ENCODE assay signal across 9 cellular contexts in genomic region chr19:3606690-3607289, GRCh38. TPM values are rescaled to one million over a fixed set of nuclear protein-coding genes. Genes with fewer than 3 reads are reported as not detected.
A peak's percentile ranks its signal among the peaks of the same experiment; 100 is the strongest.
DNase-seq lines count a peak whose midpoint lies in the region; ATAC-seq and TF ChIP-seq lines count a peak whose summit lies in the region.
"Had no signal": no experiment of that assay in that cellular context is flagged by ENCODE, and none has a peak within 500 bp of the region (broad histone marks: within the 10 kb centered on the region; RNA-seq: fewer than 3 reads in every experiment).

TSS of gene TBXA2R (minus strand) at chr19:3606875. CDS start at chr19:3600634, 6,241 bp downstream.

- H3K4me1 ChIP-seq in left lung, result peaks cover 3 to 57% of the 10 kb centered on the region in 2 donors

- H3K4me3 ChIP-seq in WI38 (ENCODE audit: low read depth, low read length) (peak within 1 kb of the TSS; percentile 58), coronary artery (peak within 1 kb of the TSS; percentile 84), left lung (peak within 1 kb of the TSS; percentile 40 to 50)

- peak; percentile 54 for DNase-seq in ACHN
- DNase-seq in GM20000 (ENCODE audit: low spot score), result peak; percentile 91
- DNase-seq in coronary artery (ENCODE audit: low spot score), result peak; percentile 92
- DNase-seq in left lung, result peak; percentile 72 to 91
- peak; percentile 38 to 70 (median 45) for DNase-seq in stimulated activated CD4-positive, alpha-beta T cell treated with anti-CD3 and anti-CD28 coated beads, TNF-alpha, amount 100 ng/mL, for 24 hours (ENCODE audit: low read depth in 3 of 3)

- intact Hi-C loops in left lung (cut with DNase I), result no loop called here

- peaks cover 0 to 16% of the 10 kb centered on the region in 2 donors for H3K36me3 ChIP-seq in left lung

- no peak for TF ChIP-seq CTCF in GM20000 (IDR thresholded peaks at IDR 0.05; ENCODE audit: extremely low read depth, missing control alignments)
- TF ChIP-seq CTCF in WI38 (IDR thresholded peaks at IDR 0.05; ENCODE audit: low read depth, low read length), result no peak
- no peak for TF ChIP-seq CTCF in coronary artery (IDR thresholded peaks at IDR 0.05)
- TF ChIP-seq CTCF in left lung (IDR thresholded peaks at IDR 0.05), result no peak

- ATAC-seq in left lung, result peak; percentile 81
- no peak for ATAC-seq in GM19467 (IDR thresholded peaks at IDR 0.05; ENCODE audit: unreplicated experiment)
- ATAC-seq in GM21526 (IDR thresholded peaks at IDR 0.05; ENCODE audit: low FRiP score, unreplicated experiment), result no peak

- peak within 1 kb of the TSS; percentile 92 to 96 for H3K27ac ChIP-seq in coronary artery
- peak within 1 kb of the TSS; percentile 72 to 77 for H3K27ac ChIP-seq in left lung
- H3K27ac ChIP-seq: neutrophil had no signal

- in situ Hi-C loops in ACHN (cut with HindIII; ENCODE audit: low pct_ligation_motif_present, low pct_unique_long_range_greater_than_20kb, low sequenced_read_pairs), result no loop called here

- peaks cover 0 to 46% of the 10 kb centered on the region in 2 donors for H3K27me3 ChIP-seq in left lung

- H3K9me3 ChIP-seq in left lung, result no peaks in the 10 kb centered on the region
- H3K9me3 ChIP-seq: neutrophil had no signal

RNA-seq across cellular contexts. Expression of gene TBXA2R, which starts in this region (rescaled TPM):
- total RNA-seq in left lung, result 1 to 10 TPM; 5.3 to 7.9 TPM
